9 cellular contexts compared by ENCODE assay signal in genomic region chr4:168153596-168154440, GRCh38.
DNase-seq lines count a peak whose midpoint lies in the region; ATAC-seq, FAIRE-seq and TF ChIP-seq lines count a peak whose summit lies in the region.
"Had no signal": no experiment of that assay in that cellular context is flagged by ENCODE, and none has a peak within 500 bp of the region (broad histone marks: within the 10 kb centered on the region; RNA-seq: fewer than 3 reads in every experiment).

No MANE protein-coding gene starts in this region.

- CTCF ChIA-PET in CD8-positive, alpha-beta T cell (lab: Charles Lee) = interaction anchor here (0.6 to 1.2 kb wide), 7 partner anchors 8 to 1949 kb away, joined by 3 to 7 read pairs (median 3); no protein-coding TSS in a partner anchor
- CTCF ChIA-PET in endothelial cell of umbilical vein (lab: Charles Lee) = interaction anchor here (0.6 to 2.8 kb wide), 49 partner anchors 9 to 1988 kb away, joined by 3 to 27 read pairs (median 4); partner anchors contain the start of genes DDX60 and SPOCK3
- CTCF ChIA-PET in naive thymus-derived CD4-positive, alpha-beta T cell (lab: Charles Lee) = interaction anchor here (0.6 to 1.6 kb wide), 6 partner anchors 8 to 232 kb away, joined by 3 to 5 read pairs (median 3); no protein-coding TSS in a partner anchor

- no peaks in the 10 kb centered on the region for H3K36me3 Mint-ChIP-seq in CD8-positive, alpha-beta T cell
- no peaks in the 10 kb centered on the region for H3K36me3 Mint-ChIP-seq in naive thymus-derived CD4-positive, alpha-beta T cell
- H3K36me3 Mint-ChIP-seq in stimulated activated memory B cell treated with anti-CD40 and anti-IgM and Interleukin-4, amounts not matched to agents 10 μg/mL and 1 μg/mL and 100 μg/mL, for 72 hours = no peaks in the 10 kb centered on the region

- H3K9me3 ChIP-seq in CD8-positive, alpha-beta T cell (ENCODE audit: low read length) = no peaks in the 10 kb centered on the region
- H3K9me3 ChIP-seq in NT2/D1 (ENCODE audit: insufficient read depth, low read length) = 0 out of 2 replicates have a peak, but pooled peaks cover 2% of the 10 kb centered on the region
- no peaks in the 10 kb centered on the region for H3K9me3 ChIP-seq in endothelial cell of umbilical vein (replicated peaks; ENCODE audit: control insufficient read depth, insufficient read depth, low read length)
- H3K9me3 ChIP-seq in naive thymus-derived CD4-positive, alpha-beta T cell (ENCODE audit: control insufficient read depth in 2 of 3, low read length in 3 of 3) = no peaks in the 10 kb centered on the region

- peak; percentile 57 for ATAC-seq in CD8-positive, alpha-beta T cell
- ATAC-seq in GM19455 (IDR thresholded peaks at IDR 0.05; ENCODE audit: unreplicated experiment) (peak; percentile 80), HG03571 (IDR thresholded peaks at IDR 0.05; ENCODE audit: unreplicated experiment) (peak; percentile 78)
- peak; percentile 82 for ATAC-seq in naive thymus-derived CD4-positive, alpha-beta T cell
- peak; percentile 71 for ATAC-seq in stimulated activated memory B cell treated with anti-CD40 and anti-IgM and Interleukin-4, amounts not matched to agents 10 μg/mL and 1 μg/mL and 100 μg/mL, for 72 hours

- no TSS peak for BruUV-seq in endothelial cell of umbilical vein (replicated peaks; lab: Mats Ljungman, UMichigan)

- dilution Hi-C loops in endothelial cell of umbilical vein (cut with MboI; ENCODE audit: extremely low pct_ligation_motif_present, low sequenced_read_pairs) = no loop called here

- no peaks in the 10 kb centered on the region for H3K9me1 ChIP-seq in endothelial cell of umbilical vein (replicated peaks; ENCODE audit: control insufficient read depth, extremely low read depth, insufficient read depth, low read length)

- no peaks in the 10 kb centered on the region for H3K79me2 ChIP-seq in endothelial cell of umbilical vein (ENCODE audit: control insufficient read depth, insufficient read depth, low read length)

- peaks cover 5% of the 10 kb centered on the region for H3K4me1 Mint-ChIP-seq in CD8-positive, alpha-beta T cell (ENCODE audit: low read depth)
- peaks cover 0 to 9% (median 5%) of the 10 kb centered on the region in 7 donors for H3K4me1 Mint-ChIP-seq in naive thymus-derived CD4-positive, alpha-beta T cell
- peaks cover 9% of the 10 kb centered on the region for H3K4me1 Mint-ChIP-seq in stimulated activated memory B cell treated with anti-CD40 and anti-IgM and Interleukin-4, amounts not matched to agents 10 μg/mL and 1 μg/mL and 100 μg/mL, for 72 hours

- peaks cover 3% of the 10 kb centered on the region for H3K27me3 Mint-ChIP-seq in CD8-positive, alpha-beta T cell (ENCODE audit: low read depth)
- H3K27me3 Mint-ChIP-seq in naive thymus-derived CD4-positive, alpha-beta T cell = peaks cover 0 to 6% (median 4%) of the 10 kb centered on the region in 5 donors
- no peaks in the 10 kb centered on the region for H3K27me3 Mint-ChIP-seq in stimulated activated memory B cell treated with anti-CD40 and anti-IgM and Interleukin-4, amounts not matched to agents 10 μg/mL and 1 μg/mL and 100 μg/mL, for 72 hours

- H3K4me1 ChIP-seq in CD8-positive, alpha-beta T cell (ENCODE audit: insufficient read depth, low read length) = no peaks in the 10 kb centered on the region
- no peaks in the 10 kb centered on the region for H3K4me1 ChIP-seq in NT2/D1 (ENCODE audit: insufficient read depth, insufficient read length)
- peaks cover 4% of the 10 kb centered on the region for H3K4me1 ChIP-seq in endothelial cell of umbilical vein (ENCODE audit: control insufficient read depth, extremely low read depth, insufficient read depth, low read length)
- H3K4me1 ChIP-seq in naive thymus-derived CD4-positive, alpha-beta T cell (ENCODE audit: control insufficient read depth in 2 of 2, insufficient read depth in 2 of 2, low read length in 2 of 2) = no peaks in the 10 kb centered on the region

- peak; percentile 77 for TF ChIP-seq CTCF in CD8-positive, alpha-beta T cell (IDR thresholded peaks at IDR 0.05)
- TF ChIP-seq CTCF in endothelial cell of umbilical vein (IDR thresholded peaks at IDR 0.05; ENCODE audit: extremely low read depth in 1 of 2, insufficient read depth in 1 of 2, low read depth in 1 of 2, low read length in 2 of 2) = peak; percentile 57 to 73

- H3K27ac ChIP-seq in CD8-positive, alpha-beta T cell (ENCODE audit: low read depth, low read length) = no peak overlapping the region
- H3K27ac ChIP-seq in endothelial cell of umbilical vein (ENCODE audit: insufficient read depth, low read depth, low read length) = no peak overlapping the region
- no peak overlapping the region for H3K27ac ChIP-seq in naive thymus-derived CD4-positive, alpha-beta T cell (ENCODE audit: low read depth, low read length)

- POLR2A ChIA-PET in CD8-positive, alpha-beta T cell (lab: Charles Lee) = interaction anchor here (0.7 kb wide), 2 partner anchors 89 to 1086 kb away, joined by 3 read pairs; no protein-coding TSS in a partner anchor
- POLR2A ChIA-PET in endothelial cell of umbilical vein (lab: Charles Lee) = no interaction called here
- POLR2A ChIA-PET in naive thymus-derived CD4-positive, alpha-beta T cell (lab: Charles Lee) = no interaction called here

- H3K27me3 ChIP-seq in CD8-positive, alpha-beta T cell (ENCODE audit: insufficient read depth, low read length) = no peaks in the 10 kb centered on the region
- H3K27me3 ChIP-seq in NT2/D1 (ENCODE audit: insufficient read depth, insufficient read length) (no peaks in the 10 kb centered on the region), endothelial cell of umbilical vein (ENCODE audit: control insufficient read depth in 2 of 2, insufficient read depth in 2 of 2, low read length in 2 of 2) (no peaks in the 10 kb centered on the region)
- no peaks in the 10 kb centered on the region for H3K27me3 ChIP-seq in naive thymus-derived CD4-positive, alpha-beta T cell (ENCODE audit: control insufficient read depth in 2 of 2, insufficient read depth in 2 of 2, low read length in 2 of 2)

- no peaks in the 10 kb centered on the region for H3K9me3 Mint-ChIP-seq in CD8-positive, alpha-beta T cell
- H3K9me3 Mint-ChIP-seq in naive thymus-derived CD4-positive, alpha-beta T cell = peaks cover 0 to 2% (median 0%) of the 10 kb centered on the region in 11 donors
- H3K9me3 Mint-ChIP-seq in stimulated activated memory B cell treated with anti-CD40 and anti-IgM and Interleukin-4, amounts not matched to agents 10 μg/mL and 1 μg/mL and 100 μg/mL, for 72 hours = no peaks in the 10 kb centered on the region
- H3K9me3 Mint-ChIP-seq: T-helper 1 cell treated with Interleukin-12 subunit alpha and Interleukin-12 subunit beta and Interleukin-4 antibody, amounts not matched to agents 30 μg/mL and 1 μg/mL, for 36 hours had no signal

- peak; percentile 29 for TF ChIP-seq POLR2A in endothelial cell of umbilical vein (IDR thresholded peaks at IDR 0.05; ENCODE audit: low read depth, low read length)

- DNase-seq in CD8-positive, alpha-beta T cell = peak; percentile 39 to 71 (median 51)
- DNase-seq in NT2/D1 (ENCODE audit: low read depth, low spot score) (peak; percentile 30), activated T-cell treated with anti-CD3 and anti-CD28 coated beads for 1 hour (ENCODE audit: low read depth) (peak; percentile 62), endothelial cell of umbilical vein (ENCODE audit: low read depth, low spot score) (peak; percentile 79)
- DNase-seq in naive thymus-derived CD4-positive, alpha-beta T cell = peak in 8 of 9 donors; percentile 23 to 72 (median 58)

- H3K27ac Mint-ChIP-seq in CD8-positive, alpha-beta T cell = no peak overlapping the region
- no peak overlapping the region for H3K27ac Mint-ChIP-seq in naive thymus-derived CD4-positive, alpha-beta T cell
- no peak overlapping the region for H3K27ac Mint-ChIP-seq in stimulated activated memory B cell treated with anti-CD40 and anti-IgM and Interleukin-4, amounts not matched to agents 10 μg/mL and 1 μg/mL and 100 μg/mL, for 72 hours
- H3K27ac Mint-ChIP-seq: T-helper 1 cell treated with Interleukin-12 subunit alpha and Interleukin-12 subunit beta and Interleukin-4 antibody, amounts not matched to agents 30 μg/mL and 1 μg/mL, for 36 hours had no signal

- H3K4me3 Mint-ChIP-seq in CD8-positive, alpha-beta T cell = peak overlapping the region; percentile 17
- peak overlapping the region in 7 of 10 donors; percentile 17 to 62 (median 48) for H3K4me3 Mint-ChIP-seq in naive thymus-derived CD4-positive, alpha-beta T cell
- H3K4me3 Mint-ChIP-seq in stimulated activated memory B cell treated with anti-CD40 and anti-IgM and Interleukin-4, amounts not matched to agents 10 μg/mL and 1 μg/mL and 100 μg/mL, for 72 hours = no peak overlapping the region

- peak; percentile 78 for FAIRE-seq in endothelial cell of umbilical vein (lab: Jason Lieb, UNC)

- H3K4me2 ChIP-seq in endothelial cell of umbilical vein (ENCODE audit: insufficient read depth, low read length) = peak overlapping the region; percentile 91

- H3K4me3 ChIP-seq in CD8-positive, alpha-beta T cell (ENCODE audit: low read depth, low read length) = no peak overlapping the region
- H3K4me3 ChIP-seq in NT2/D1 (ENCODE audit: insufficient read length, low read depth) (no peak overlapping the region), endothelial cell of umbilical vein (replicated peaks in 1 of 3; ENCODE audit: insufficient read depth in 1 of 3, low read depth in 1 of 3, low read length in 3 of 3) (peak overlapping the region in 2 of 3 experiments; percentile 18 to 51)
- no peak overlapping the region for H3K4me3 ChIP-seq in naive thymus-derived CD4-positive, alpha-beta T cell (ENCODE audit: low read length)

- H4K20me1 ChIP-seq in endothelial cell of umbilical vein (replicated peaks; ENCODE audit: control insufficient read depth, extremely low read depth, insufficient read depth, low read length) = no peaks in the 10 kb centered on the region

- H3K36me3 ChIP-seq in CD8-positive, alpha-beta T cell (ENCODE audit: insufficient read depth, low read length) = no peaks in the 10 kb centered on the region
- H3K36me3 ChIP-seq in NT2/D1 (ENCODE audit: insufficient read depth, insufficient read length, low read length) (no peaks in the 10 kb centered on the region), endothelial cell of umbilical vein (ENCODE audit: control insufficient read depth in 2 of 2, extremely low read depth in 1 of 2, insufficient read depth in 2 of 2, low read length in 2 of 2) (no peaks in the 10 kb centered on the region)
- no peaks in the 10 kb centered on the region for H3K36me3 ChIP-seq in naive thymus-derived CD4-positive, alpha-beta T cell (ENCODE audit: control insufficient read depth in 2 of 3, insufficient read depth in 3 of 3, low read length in 3 of 3)

- H3K9ac ChIP-seq in NT2/D1 (ENCODE audit: insufficient read length, low read depth) (no peak overlapping the region), endothelial cell of umbilical vein (replicated peaks; ENCODE audit: extremely low read depth, insufficient read depth, low read length) (peak overlapping the region; percentile 74)

- intact Hi-C loops in CD8-positive, alpha-beta T cell (cut with DNase I, micrococcal nuclease) = loop anchor here in 1 of 2 experiments (5.0 kb wide), 1 partner anchor 1132 kb away; no protein-coding TSS in a partner anchor
- intact Hi-C loops in endothelial cell of umbilical vein (cut with micrococcal nuclease) = loop anchor here (1.0 to 10.0 kb wide), 7 partner anchors 57 to 1987 kb away; no protein-coding TSS in a partner anchor
- intact Hi-C loops in naive thymus-derived CD4-positive, alpha-beta T cell (cut with micrococcal nuclease) = loop anchor here in 1 of 2 donors (2.0 kb wide), 1 partner anchor 1987 kb away; no protein-coding TSS in a partner anchor

- peak overlapping the region; percentile 76 for H2AFZ ChIP-seq in endothelial cell of umbilical vein (ENCODE audit: low read depth, low read length)

Comparison
In these comparisons a context has a peak if more than half of its experiments do, and no peak if none do; other contexts are left out.
1. H3K4me3 ChIP-seq: peak in endothelial cell of umbilical vein (2 of 3); none in CD8-positive, alpha-beta T cell (single experiment), NT2/D1 (single experiment) and naive thymus-derived CD4-positive, alpha-beta T cell (single experiment).
2. Peak in every context shown above with its lines, with median percentiles within 50 percentile points of each other: ATAC-seq and DNase-seq.